14 cellular contexts compared by ENCODE assay signal in the genomic region with DNA sequence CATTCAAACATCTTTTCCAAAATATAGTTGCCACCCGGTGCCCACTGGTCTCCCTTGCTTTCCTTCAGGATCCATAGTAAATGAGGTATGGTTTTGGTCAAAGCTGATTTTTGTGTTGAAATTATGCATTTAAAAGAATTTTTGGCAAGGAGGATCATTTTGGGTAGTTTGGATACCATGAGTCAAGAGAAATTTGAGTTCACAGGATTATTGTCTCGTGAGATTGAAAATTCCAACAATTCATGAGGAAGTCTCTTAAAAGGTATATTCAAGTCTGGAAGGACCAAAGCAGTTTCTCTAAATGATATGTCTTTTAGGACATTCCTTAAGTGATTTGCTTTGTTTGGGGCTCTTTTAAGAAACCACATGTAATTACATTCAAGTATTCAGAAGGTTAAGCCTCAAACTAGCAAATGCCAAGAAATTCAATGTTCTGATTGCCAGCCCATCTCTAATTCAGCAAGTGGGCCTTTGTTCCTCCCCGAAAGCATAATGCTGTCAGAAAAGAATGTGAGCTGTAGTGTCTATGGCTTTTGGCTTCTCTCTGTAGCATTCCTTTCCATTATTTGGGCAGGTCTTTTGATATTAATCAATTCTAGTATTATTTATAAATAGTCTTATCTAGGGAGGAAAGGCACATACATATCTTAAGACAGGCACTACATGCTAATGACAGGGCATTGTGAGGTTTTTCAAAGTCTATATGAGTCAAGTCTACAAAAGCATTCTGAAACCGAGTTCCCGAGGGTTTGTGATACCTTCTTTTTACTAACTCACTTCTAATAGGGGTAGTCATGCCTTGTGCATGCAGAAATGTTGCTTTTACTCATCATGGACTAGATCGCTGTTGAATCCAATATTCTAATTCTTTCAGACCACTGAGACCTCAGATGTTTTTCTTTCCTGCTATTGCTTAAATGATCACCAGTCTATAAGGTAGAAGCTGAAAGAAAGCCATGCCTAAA.
"Had no signal": no experiment of that assay in that cellular context is flagged by ENCODE, and none has a peak within 500 bp of the region (broad histone marks: within the 10 kb centered on the region; RNA-seq: fewer than 3 reads in every experiment).

No MANE protein-coding gene starts in this region.

- DNase-seq: activated CD4-positive, alpha-beta memory T cell treated with anti-CD3 and anti-CD28 coated beads, Interleukin-2, amount 10 ng/mL, durations not matched to agents 7 days and 5 days; activated CD4-positive, alpha-beta T cell treated with anti-CD3 and anti-CD28 coated beads for 1 hour; activated gamma-delta T cell treated with Interleukin-2 at 50 U/mL for 16 hours; activated naive CD8-positive, alpha-beta T cell treated with anti-CD3 and anti-CD28 coated beads for 36 hours; activated T-cell treated with anti-CD3 and anti-CD28 coated beads, Interleukin-2, amount 50 U/mL, for 48 hours; aorta; central memory CD4-positive, alpha-beta T cell; effector memory CD8-positive, alpha-beta T cell; immature natural killer cell; natural killer cell; stimulated activated CD4-positive, alpha-beta T cell treated with anti-CD3 and anti-CD28 coated beads, Interleukin-4, amount 100 ng/mL, for 1 hour; stimulated activated naive CD8-positive, alpha-beta T cell treated with anti-CD3 and anti-CD28 coated beads, Interleukin-15, amount 100 ng/mL, for 72 hours had no signal

- H3K4me1 Mint-ChIP-seq: activated naive CD8-positive, alpha-beta T cell treated with anti-CD3 and anti-CD28 coated beads for 36 hours; immature natural killer cell; natural killer cell; stimulated activated naive CD8-positive, alpha-beta T cell treated with anti-CD3 and anti-CD28 coated beads, Interleukin-15, amount 100 ng/mL, for 72 hours had no signal

- H3K4me3 ChIP-seq: coronary artery, thoracic aorta had no signal

- H3K27ac Mint-ChIP-seq: activated CD4-positive, alpha-beta memory T cell treated with anti-CD3 and anti-CD28 coated beads, Interleukin-2, amount 10 ng/mL, durations not matched to agents 7 days and 5 days; activated naive CD8-positive, alpha-beta T cell treated with anti-CD3 and anti-CD28 coated beads for 36 hours; effector memory CD8-positive, alpha-beta T cell; immature natural killer cell; natural killer cell; stimulated activated naive CD8-positive, alpha-beta T cell treated with anti-CD3 and anti-CD28 coated beads, Interleukin-15, amount 100 ng/mL, for 72 hours had no signal

- H3K9me3 ChIP-seq: thoracic aorta had no signal

- H3K36me3 ChIP-seq: thoracic aorta had no signal

- H3K36me3 Mint-ChIP-seq: activated naive CD8-positive, alpha-beta T cell treated with anti-CD3 and anti-CD28 coated beads for 36 hours; immature natural killer cell; natural killer cell had no signal

- H3K4me3 Mint-ChIP-seq: activated CD4-positive, alpha-beta memory T cell treated with anti-CD3 and anti-CD28 coated beads, Interleukin-2, amount 10 ng/mL, durations not matched to agents 7 days and 5 days; activated naive CD8-positive, alpha-beta T cell treated with anti-CD3 and anti-CD28 coated beads for 36 hours; effector memory CD8-positive, alpha-beta T cell; immature natural killer cell; natural killer cell; stimulated activated naive CD8-positive, alpha-beta T cell treated with anti-CD3 and anti-CD28 coated beads, Interleukin-15, amount 100 ng/mL, for 72 hours had no signal

- H3K9me3 Mint-ChIP-seq: activated CD4-positive, alpha-beta memory T cell treated with anti-CD3 and anti-CD28 coated beads, Interleukin-2, amount 10 ng/mL, durations not matched to agents 7 days and 5 days; effector memory CD8-positive, alpha-beta T cell; natural killer cell had no signal

- ATAC-seq: effector memory CD8-positive, alpha-beta T cell; natural killer cell; stimulated activated naive CD8-positive, alpha-beta T cell treated with anti-CD3 and anti-CD28 coated beads, Interleukin-15, amount 100 ng/mL, for 72 hours had no signal

- H3K27ac ChIP-seq: coronary artery, thoracic aorta had no signal
